13 cellular contexts compared by ENCODE assay signal in genomic region chr6:26193467-26194328, GRCh38.
A peak's percentile ranks its signal among the peaks of the same experiment; 100 is the strongest.
DNase-seq lines count a peak whose midpoint lies in the region; TF ChIP-seq lines count a peak whose summit lies in the region.
"Had no signal": no experiment of that assay in that cellular context is flagged by ENCODE, and none has a peak within 500 bp of the region (broad histone marks: within the 10 kb centered on the region; RNA-seq: fewer than 3 reads in every experiment).

No MANE protein-coding gene starts in this region.

- H3K36me3 Mint-ChIP-seq in activated CD4-positive, alpha-beta T cell treated with anti-CD3 and anti-CD28 coated beads, Interleukin-2, amount 10 ng/mL, durations not matched to agents 24 days and 14 days (ENCODE audit: low read depth) = peaks cover 8% of the 10 kb centered on the region
- H3K36me3 Mint-ChIP-seq in brain = peaks cover 15% of the 10 kb centered on the region

- H3K27me3 Mint-ChIP-seq in activated CD4-positive, alpha-beta T cell treated with anti-CD3 and anti-CD28 coated beads, Interleukin-2, amount 10 ng/mL, durations not matched to agents 24 days and 14 days = no peaks in the 10 kb centered on the region
- peaks cover 16% of the 10 kb centered on the region for H3K27me3 Mint-ChIP-seq in brain

- no peaks in the 10 kb centered on the region for H3K9me3 ChIP-seq in smooth muscle cell (replicated peaks; ENCODE audit: low read depth)
- H3K9me3 ChIP-seq: transverse colon had no signal

- intact Hi-C loops in activated CD4-positive, alpha-beta T cell treated with anti-CD3 and anti-CD28 coated beads, Interleukin-2, amount 10 ng/mL, durations not matched to agents 24 days and 14 days (cut with micrococcal nuclease) = no loop called here

- peak overlapping the region; percentile 3 for H3K27ac Mint-ChIP-seq in activated CD4-positive, alpha-beta T cell treated with anti-CD3 and anti-CD28 coated beads, Interleukin-2, amount 10 ng/mL, durations not matched to agents 24 days and 14 days
- peak overlapping the region in 2 of 5 experiments; percentile 15 to 99 for H3K27ac Mint-ChIP-seq in brain

- H3F3A ChIP-seq in smooth muscle cell (ENCODE audit: low read depth) = peaks cover 11% of the 10 kb centered on the region

- no peaks in the 10 kb centered on the region for H3K27me3 ChIP-seq in smooth muscle cell (ENCODE audit: low read depth)
- H3K27me3 ChIP-seq: transverse colon had no signal

- H4K20me1 ChIP-seq in smooth muscle cell (ENCODE audit: low read depth) = peaks cover 8% of the 10 kb centered on the region

- no peaks in the 10 kb centered on the region for H3K9me3 Mint-ChIP-seq in activated CD4-positive, alpha-beta T cell treated with anti-CD3 and anti-CD28 coated beads, Interleukin-2, amount 10 ng/mL, durations not matched to agents 24 days and 14 days
- H3K9me3 Mint-ChIP-seq in brain = peaks cover 0 to 3% (median 0%) of the 10 kb centered on the region in 5 experiments

- peak overlapping the region; percentile 91 for H3K27ac ChIP-seq in smooth muscle cell (ENCODE audit: low read depth)

- H3K4me2 ChIP-seq in smooth muscle cell = no peak overlapping the region

- H3K9ac ChIP-seq in smooth muscle cell (ENCODE audit: low read depth) = no peak overlapping the region

- no peak for DNase-seq in activated CD4-positive, alpha-beta T cell treated with anti-CD3 and anti-CD28 coated beads, Interleukin-2, amount 10 ng/mL, durations not matched to agents 24 days and 14 days
- DNase-seq in activated CD4-positive, alpha-beta T cell treated with anti-CD3 and anti-CD28 coated beads, Interleukin-2, amount 50 U/mL, for 4 hours = no peak
- DNase-seq in NAMALWA (ENCODE audit: low spot score) (peak; percentile 47), smooth muscle cell (lab: John Stamatoyannopoulos, UW; ENCODE audit: unreplicated experiment) (no peak), NCI-H2029 treated with DMSO at 0.1 percent for 48 hours (lab: John Stamatoyannopoulos, UW) (no peak), KBM-7 (no peak), NCI-H1694 (lab: John Stamatoyannopoulos, UW) (no peak)
- DNase-seq: activated effector memory CD4-positive, alpha-beta T cell treated with Interleukin-2 at 50 U/mL for 16 hours; NCI-H1048; occipital lobe; stimulated activated CD4-positive, alpha-beta T cell treated with anti-CD3 and anti-CD28 coated beads, Interleukin-4, amount 100 ng/mL, for 4 hours; transverse colon had no signal

- H3K36me3 ChIP-seq in smooth muscle cell (ENCODE audit: low read depth) = no peaks in the 10 kb centered on the region
- H3K36me3 ChIP-seq: transverse colon had no signal

- H2AFZ ChIP-seq in smooth muscle cell (ENCODE audit: low read depth) = no peak overlapping the region

- WGBS in smooth muscle cell (ENCODE audit: low lambda C conversion rate) = 100% methylated on average over 1 of the region's 1 CpG

- in situ Hi-C loops in KBM-7 (cut with MboI; ENCODE audit: low pct_unique_long_range_greater_than_20kb, low sequenced_read_pairs) = loop anchor here (25.0 kb wide), 1 partner anchor 944 kb away; a partner anchor contains a TSS

- TF ChIP-seq CTCF in brain (conservative IDR thresholded peaks at IDR 0.05) (no peak), smooth muscle cell (IDR thresholded peaks at IDR 0.05; ENCODE audit: borderline replicate concordance, insufficient read depth, poor library complexity, severe bottlenecking) (no peak)

- peak overlapping the region; percentile 25 for H3K4me3 Mint-ChIP-seq in activated CD4-positive, alpha-beta T cell treated with anti-CD3 and anti-CD28 coated beads, Interleukin-2, amount 10 ng/mL, durations not matched to agents 24 days and 14 days
- H3K4me3 Mint-ChIP-seq in brain = peak overlapping the region in 4 of 5 experiments; percentile 34 to 97 (median 92)

- H3K4me1 ChIP-seq in smooth muscle cell (ENCODE audit: low read depth) = peaks cover 8% of the 10 kb centered on the region

- peaks cover 45% of the 10 kb centered on the region for H3K4me1 Mint-ChIP-seq in activated CD4-positive, alpha-beta T cell treated with anti-CD3 and anti-CD28 coated beads, Interleukin-2, amount 10 ng/mL, durations not matched to agents 24 days and 14 days
- H3K4me1 Mint-ChIP-seq in brain = peaks cover 53% of the 10 kb centered on the region

- peaks cover 3% of the 10 kb centered on the region for H3K79me2 ChIP-seq in smooth muscle cell (ENCODE audit: low read depth)

- peak overlapping the region; percentile 79 for H3K4me3 ChIP-seq in smooth muscle cell
